Comparison of ENCODE assay signal across 28 cellular contexts in genomic region chr5:175629793-175630192, GRCh38. TPM values are rescaled to one million over a fixed set of nuclear protein-coding genes. Genes with fewer than 3 reads are reported as not detected.
"Had no signal": no experiment of that assay in that cellular context is flagged by ENCODE, and none has a peak within 500 bp of the region (broad histone marks: within the 10 kb centered on the region; RNA-seq: fewer than 3 reads in every experiment).

No MANE protein-coding gene starts in this region.

- H3K4me3 ChIP-seq: coronary artery, dorsolateral prefrontal cortex, esophagus muscularis mucosa, gastroesophageal sphincter, heart left ventricle, hepatocyte, left lung, lower lobe of right lung, mucosa of descending colon had no signal

- H3K27me3 ChIP-seq: dorsolateral prefrontal cortex, foreskin keratinocyte, gastroesophageal sphincter, heart left ventricle, hepatocyte had no signal

- H3K36me3 ChIP-seq: esophagus muscularis mucosa, gastroesophageal sphincter, heart left ventricle, left lung, lower lobe of right lung had no signal

- DNase-seq: dermis blood vessel endothelial cell; dorsolateral prefrontal cortex; effector CD4-positive, alpha-beta T cell; effector memory CD4-positive, alpha-beta T cell; foreskin keratinocyte; heart left ventricle; hypothalamus; immature natural killer cell; islet precursor cell; kidney; kidney glomerular epithelial cell; left lung; left ventricle myocardium superior; lower lobe of right lung; mesenchymal stem cell; mucosa of descending colon; naive B cell; naive thymus-derived CD8-positive, alpha-beta T cell had no signal

- FAIRE-seq: endothelial cell of umbilical vein, frontal cortex, kidney had no signal

- ATAC-seq: foreskin keratinocyte; gastroesophageal sphincter; heart left ventricle; left lung; left ventricle myocardium superior; lower lobe of right lung; mucosa of descending colon; naive thymus-derived CD8-positive, alpha-beta T cell had no signal

RNA-seq across cellular contexts. Expression of gene HRH2, which starts 28.1 kb away (rescaled TPM):
- total RNA-seq: dermis blood vessel endothelial cell, endothelial cell of umbilical vein, fibroblast of lung, fibroblast of villous mesenchyme, foreskin keratinocyte, lung microvascular endothelial cell, myocyte had no signal
